Comparison of ENCODE assay signal across 3 cellular contexts in the genomic region with DNA sequence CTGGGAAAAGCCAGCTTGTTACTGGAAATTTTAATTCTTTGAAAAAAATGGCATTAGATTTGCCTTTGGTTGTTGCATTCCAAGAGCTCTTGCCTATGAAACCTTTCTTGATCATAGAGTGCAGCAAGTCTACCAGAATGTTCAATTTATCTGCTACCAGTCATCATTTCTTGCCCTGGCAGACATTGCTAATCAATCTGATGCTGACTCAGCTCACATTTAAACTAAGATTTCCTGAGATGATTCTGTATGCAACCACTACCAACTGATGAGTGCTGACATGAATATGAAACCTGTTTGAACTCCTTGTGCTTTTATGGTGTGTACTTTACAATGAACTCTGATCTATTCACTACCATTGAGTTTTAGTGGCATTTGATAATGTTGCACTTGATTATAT.
TF ChIP-seq lines count a peak whose summit lies in the region.

No MANE protein-coding gene starts in this region.

TF ChIP-seq in HepG2, 621 proteins besides CTCF, POLR2A, EP300 and RAD21:
- TF ChIP-seq MAFK (conservative IDR thresholded peaks at IDR 0.05 in 1 of 2, IDR thresholded peaks at IDR 0.05 in 1 of 2; ENCODE audit: low read length in 2 of 2): peak; percentile 53 to 78; a peak in 3 of 4 replicates
- TF ChIP-seq ZNF432 (CRISPR knock-in tag; IDR thresholded peaks at IDR 0.05; ENCODE audit: borderline replicate concordance): no peak
- no peak for TF ChIP-seq GATAD1 (CRISPR knock-in tag; IDR thresholded peaks at IDR 0.05)
- TF ChIP-seq MAFF (IDR thresholded peaks at IDR 0.05; ENCODE audit: low read depth, low read length): peak; percentile 68

TF ChIP-seq in GM23338, 12 proteins besides CTCF, POLR2A, EP300 and RAD21:
- TF ChIP-seq ZNF114 (CRISPR knock-in tag; IDR thresholded peaks at IDR 0.05) (no peak), EZH2phosphoT487 (IDR thresholded peaks at IDR 0.05; ENCODE audit: unreplicated experiment) (no peak), STAT1 (IDR thresholded peaks at IDR 0.05; ENCODE audit: unreplicated experiment) (no peak), JUNB (IDR thresholded peaks at IDR 0.05; ENCODE audit: unreplicated experiment) (no peak), NANOG (IDR thresholded peaks at IDR 0.05; ENCODE audit: borderline replicate concordance) (no peak), CREB1 (CRISPR knock-in tag; IDR thresholded peaks at IDR 0.05; ENCODE audit: low read depth) (no peak), POLR2AphosphoS5 (IDR thresholded peaks at IDR 0.05; ENCODE audit: low read depth) (no peak), ZNF331 (CRISPR knock-in tag; IDR thresholded peaks at IDR 0.05; ENCODE audit: low read depth) (no peak), EZH2 (IDR thresholded peaks at IDR 0.05; ENCODE audit: low read depth, unreplicated experiment) (no peak)
- TF ChIP-seq, protein P1, sequence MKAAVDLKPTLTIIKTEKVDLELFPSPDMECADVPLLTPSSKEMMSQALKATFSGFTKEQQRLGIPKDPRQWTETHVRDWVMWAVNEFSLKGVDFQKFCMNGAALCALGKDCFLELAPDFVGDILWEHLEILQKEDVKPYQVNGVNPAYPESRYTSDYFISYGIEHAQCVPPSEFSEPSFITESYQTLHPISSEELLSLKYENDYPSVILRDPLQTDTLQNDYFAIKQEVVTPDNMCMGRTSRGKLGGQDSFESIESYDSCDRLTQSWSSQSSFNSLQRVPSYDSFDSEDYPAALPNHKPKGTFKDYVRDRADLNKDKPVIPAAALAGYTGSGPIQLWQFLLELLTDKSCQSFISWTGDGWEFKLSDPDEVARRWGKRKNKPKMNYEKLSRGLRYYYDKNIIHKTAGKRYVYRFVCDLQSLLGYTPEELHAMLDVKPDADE (IDR thresholded peaks at IDR 0.05): no peak
- TF ChIP-seq, protein P2, sequence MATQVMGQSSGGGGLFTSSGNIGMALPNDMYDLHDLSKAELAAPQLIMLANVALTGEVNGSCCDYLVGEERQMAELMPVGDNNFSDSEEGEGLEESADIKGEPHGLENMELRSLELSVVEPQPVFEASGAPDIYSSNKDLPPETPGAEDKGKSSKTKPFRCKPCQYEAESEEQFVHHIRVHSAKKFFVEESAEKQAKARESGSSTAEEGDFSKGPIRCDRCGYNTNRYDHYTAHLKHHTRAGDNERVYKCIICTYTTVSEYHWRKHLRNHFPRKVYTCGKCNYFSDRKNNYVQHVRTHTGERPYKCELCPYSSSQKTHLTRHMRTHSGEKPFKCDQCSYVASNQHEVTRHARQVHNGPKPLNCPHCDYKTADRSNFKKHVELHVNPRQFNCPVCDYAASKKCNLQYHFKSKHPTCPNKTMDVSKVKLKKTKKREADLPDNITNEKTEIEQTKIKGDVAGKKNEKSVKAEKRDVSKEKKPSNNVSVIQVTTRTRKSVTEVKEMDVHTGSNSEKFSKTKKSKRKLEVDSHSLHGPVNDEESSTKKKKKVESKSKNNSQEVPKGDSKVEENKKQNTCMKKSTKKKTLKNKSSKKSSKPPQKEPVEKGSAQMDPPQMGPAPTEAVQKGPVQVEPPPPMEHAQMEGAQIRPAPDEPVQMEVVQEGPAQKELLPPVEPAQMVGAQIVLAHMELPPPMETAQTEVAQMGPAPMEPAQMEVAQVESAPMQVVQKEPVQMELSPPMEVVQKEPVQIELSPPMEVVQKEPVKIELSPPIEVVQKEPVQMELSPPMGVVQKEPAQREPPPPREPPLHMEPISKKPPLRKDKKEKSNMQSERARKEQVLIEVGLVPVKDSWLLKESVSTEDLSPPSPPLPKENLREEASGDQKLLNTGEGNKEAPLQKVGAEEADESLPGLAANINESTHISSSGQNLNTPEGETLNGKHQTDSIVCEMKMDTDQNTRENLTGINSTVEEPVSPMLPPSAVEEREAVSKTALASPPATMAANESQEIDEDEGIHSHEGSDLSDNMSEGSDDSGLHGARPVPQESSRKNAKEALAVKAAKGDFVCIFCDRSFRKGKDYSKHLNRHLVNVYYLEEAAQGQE (IDR thresholded peaks at IDR 0.05; ENCODE audit: unreplicated experiment): no peak

TF ChIP-seq in IMR-90, 13 proteins besides CTCF, POLR2A, EP300 and RAD21:
- no peak for TF ChIP-seq MAZ (IDR thresholded peaks at IDR 0.05; ENCODE audit: borderline replicate concordance, low read depth, low read length)
- TF ChIP-seq NFE2L2 (IDR thresholded peaks at IDR 0.05; ENCODE audit: low read depth, low read length): no peak
- no peak for TF ChIP-seq MXI1 (IDR thresholded peaks at IDR 0.05; ENCODE audit: borderline replicate concordance, low read depth, low read length)
- peak; percentile 27; the same call in 1 of the 2 replicates for TF ChIP-seq MAFK (IDR thresholded peaks at IDR 0.05; ENCODE audit: low read depth, low read length)
